In the genomic region with DNA sequence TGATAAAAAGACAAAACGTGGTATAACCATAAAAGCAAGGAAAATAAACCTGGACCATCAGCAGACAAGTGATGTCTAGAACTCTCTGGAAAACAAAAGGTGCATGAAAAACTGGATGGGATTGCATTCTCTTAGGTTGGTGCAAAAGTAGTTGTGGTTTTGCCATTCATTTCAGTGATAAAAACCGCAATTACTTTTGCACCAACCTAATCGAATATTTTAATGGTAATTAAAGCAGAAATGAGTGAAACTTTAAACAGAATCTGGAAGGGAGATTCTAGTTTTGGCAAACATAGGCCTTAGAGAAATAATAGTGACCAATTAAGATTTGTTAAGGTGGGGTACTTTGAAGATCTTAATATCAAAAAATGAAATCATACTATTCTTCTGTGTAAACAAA, we compare ENCODE assay signal across 7 cellular contexts.
"Had no signal": no experiment of that assay in that cellular context is flagged by ENCODE, and none has a peak within 500 bp of the region (broad histone marks: within the 10 kb centered on the region; RNA-seq: fewer than 3 reads in every experiment).

No MANE protein-coding gene starts in this region.

- H3K9ac ChIP-seq: KMS-11 had no signal

- H3K4me3 ChIP-seq: K562 had no signal

- H3K27ac ChIP-seq: HL-60, KMS-11 had no signal

- DNase-seq: IMR-90, KBM-7, KG1 had no signal

- FAIRE-seq: HTR-8/SVneo, K562 had no signal

- ATAC-seq: K562 had no signal

- H3K4me2 ChIP-seq: KMS-11 had no signal
